In genomic region chr10:116001266-116001857, GRCh38 we compare ENCODE assay signal across 22 cellular contexts.
A peak's percentile ranks its signal among the peaks of the same experiment; 100 is the strongest.
DNase-seq lines count a peak whose midpoint lies in the region; FAIRE-seq and TF ChIP-seq lines count a peak whose summit lies in the region.
"Had no signal": no experiment of that assay in that cellular context is flagged by ENCODE, and none has a peak within 500 bp of the region (broad histone marks: within the 10 kb centered on the region; RNA-seq: fewer than 3 reads in every experiment).

No MANE protein-coding gene starts in this region.

- H3K27me3 ChIP-seq in BE2C, result no peaks in the 10 kb centered on the region
- no peaks in the 10 kb centered on the region for H3K27me3 ChIP-seq in parathyroid adenoma (ENCODE audit: control insufficient read depth, insufficient read depth, low read length)
- H3K27me3 ChIP-seq in MG63, result no peaks in the 10 kb centered on the region
- H3K27me3 ChIP-seq: colonic mucosa, left lung, upper lobe of left lung had no signal

- TF ChIP-seq CTCF in BE2C (IDR thresholded peaks at IDR 0.05; ENCODE audit: low read depth, low read length) (no peak), brain (conservative IDR thresholded peaks at IDR 0.05) (no peak), parathyroid adenoma (IDR thresholded peaks at IDR 0.05) (no peak)

- FAIRE-seq in H54 (lab: Jason Lieb, UNC), result no peak

- no peak overlapping the region for H3K9ac ChIP-seq in parathyroid adenoma

- no peaks in the 10 kb centered on the region for H3K36me3 ChIP-seq in BE2C
- no peaks in the 10 kb centered on the region for H3K36me3 ChIP-seq in parathyroid adenoma (ENCODE audit: control insufficient read depth, insufficient read depth, low read length)
- no peaks in the 10 kb centered on the region for H3K36me3 ChIP-seq in MG63
- H3K36me3 ChIP-seq: colonic mucosa, left lung, upper lobe of left lung had no signal

- H3K4me1 ChIP-seq in BE2C, result no peaks in the 10 kb centered on the region
- peaks cover 3% of the 10 kb centered on the region for H3K4me1 ChIP-seq in parathyroid adenoma
- H3K4me1 ChIP-seq: colonic mucosa, foreskin keratinocyte, left lung, upper lobe of left lung had no signal

- no peak for TF ChIP-seq POLR2A in H54 (IDR thresholded peaks at IDR 0.05; ENCODE audit: low read depth, low read length)

- no peak overlapping the region for H3K27ac ChIP-seq in parathyroid adenoma
- H3K27ac ChIP-seq: colonic mucosa, foreskin keratinocyte, left lung, RWPE1, upper lobe of left lung had no signal

- H3K4me3 Mint-ChIP-seq in brain, result peak overlapping the region; percentile 25 to 75 (median 49)
- H3K4me3 Mint-ChIP-seq: activated CD4-positive, alpha-beta memory T cell treated with anti-CD3 and anti-CD28 coated beads, Interleukin-2, amount 10 ng/mL, durations not matched to agents 7 days and 5 days; activated naive CD4-positive, alpha-beta T cell treated with anti-CD3 and anti-CD28 coated beads for 36 hours; activated T-cell treated with anti-CD3 and anti-CD28 coated beads, Interleukin-2, amount 50 U/mL, for 24 hours; T-cell had no signal

- H3K27me3 Mint-ChIP-seq in brain, result peaks cover 3% of the 10 kb centered on the region
- H3K27me3 Mint-ChIP-seq: activated CD4-positive, alpha-beta memory T cell treated with anti-CD3 and anti-CD28 coated beads, Interleukin-2, amount 10 ng/mL, durations not matched to agents 7 days and 5 days; activated T-cell treated with anti-CD3 and anti-CD28 coated beads, Interleukin-2, amount 50 U/mL, for 24 hours; T-cell had no signal

- H3K9me3 ChIP-seq in BE2C, result no peaks in the 10 kb centered on the region
- H3K9me3 ChIP-seq in parathyroid adenoma (ENCODE audit: control insufficient read depth, low read length), result no peaks in the 10 kb centered on the region
- H3K9me3 ChIP-seq in MG63, result no peaks in the 10 kb centered on the region
- H3K9me3 ChIP-seq: colonic mucosa, upper lobe of left lung had no signal

- H3K4me2 ChIP-seq in parathyroid adenoma (ENCODE audit: low read length), result peak overlapping the region; percentile 20

- H3K27ac Mint-ChIP-seq in brain, result peak overlapping the region in 2 of 5 experiments; percentile 36 to 58
- H3K27ac Mint-ChIP-seq: activated CD4-positive, alpha-beta memory T cell treated with anti-CD3 and anti-CD28 coated beads, Interleukin-2, amount 10 ng/mL, durations not matched to agents 7 days and 5 days; activated naive CD4-positive, alpha-beta T cell treated with anti-CD3 and anti-CD28 coated beads for 36 hours; activated T-cell treated with anti-CD3 and anti-CD28 coated beads, Interleukin-2, amount 50 U/mL, for 24 hours; T-cell had no signal

- no peaks in the 10 kb centered on the region for H3K36me3 Mint-ChIP-seq in brain
- H3K36me3 Mint-ChIP-seq: T-cell had no signal

- H3K4me3 ChIP-seq in BE2C (ENCODE audit: low read depth, low read length), result no peak overlapping the region
- no peak overlapping the region for H3K4me3 ChIP-seq in parathyroid adenoma (ENCODE audit: low read depth, low read length)
- H3K4me3 ChIP-seq in MG63, result no peak overlapping the region
- H3K4me3 ChIP-seq: colonic mucosa, left lung, upper lobe of left lung had no signal

- H3K4me1 Mint-ChIP-seq in brain, result peaks cover 19% of the 10 kb centered on the region
- H3K4me1 Mint-ChIP-seq: activated CD4-positive, alpha-beta memory T cell treated with anti-CD3 and anti-CD28 coated beads, Interleukin-2, amount 10 ng/mL, durations not matched to agents 7 days and 5 days; T-cell had no signal

- peak overlapping the region; percentile 4 for H2AFZ ChIP-seq in parathyroid adenoma

- DNase-seq in BE2C, result peak; percentile 8
- peak; percentile 11 for DNase-seq in inferior parietal cortex (ENCODE audit: extremely low spot score)
- no peak for DNase-seq in activated CD8-positive, alpha-beta memory T cell treated with anti-CD3 and anti-CD28 coated beads for 24 hours
- DNase-seq in MG63, result no peak
- DNase-seq in H54 (ENCODE audit: insufficient read length, low spot score), result no peak
- no peak for DNase-seq in DMS79 treated with DMSO at 0.1 percent for 48 hours (lab: John Stamatoyannopoulos, UW)
- DNase-seq: ACHN; activated CD4-positive, alpha-beta memory T cell treated with anti-CD3 and anti-CD28 coated beads, Interleukin-2, amount 10 ng/mL, durations not matched to agents 7 days and 5 days; activated naive CD4-positive, alpha-beta T cell treated with anti-CD3 and anti-CD28 coated beads for 36 hours; activated T-cell treated with anti-CD3 and anti-CD28 coated beads, Interleukin-2, amount 50 U/mL, for 24 hours; colonic mucosa; DND-41; foreskin keratinocyte; left lung; NCI-H146; NCI-H226; stimulated activated naive CD8-positive, alpha-beta T cell treated with anti-CD3 and anti-CD28 coated beads, Interleukin-15, Interleukin-2, amounts not matched to agents 100 U/mL and 50 U/mL, for 24 hours; T-cell; upper lobe of left lung had no signal

- H3K79me2 ChIP-seq in parathyroid adenoma, result no peaks in the 10 kb centered on the region

- H3K9me3 Mint-ChIP-seq in brain, result peaks cover 0 to 10% (median 4%) of the 10 kb centered on the region in 5 experiments
- H3K9me3 Mint-ChIP-seq: activated naive CD4-positive, alpha-beta T cell treated with anti-CD3 and anti-CD28 coated beads for 36 hours; activated T-cell treated with anti-CD3 and anti-CD28 coated beads, Interleukin-2, amount 50 U/mL, for 24 hours had no signal

Comparison
In these comparisons a context has a peak if more than half of its experiments do, and no peak if none do; other contexts are left out.
1. DNase-seq: peak in BE2C (single experiment) and inferior parietal cortex (single experiment); none in activated CD8-positive, alpha-beta memory T cell treated with anti-CD3 and anti-CD28 coated beads for 24 hours (single experiment), MG63 (single experiment), H54 (single experiment) and DMS79 treated with DMSO at 0.1 percent for 48 hours (single experiment).